In genomic region chr17:79413591-79413990, GRCh38 we compare ENCODE assay signal across 1 cellular context.
TF ChIP-seq lines count a peak whose summit lies in the region.

No MANE protein-coding gene starts in this region.

TF ChIP-seq in SK-N-SH, 30 proteins besides CTCF, POLR2A, EP300 and RAD21 (continued from another document):
- TF ChIP-seq USF1 (IDR thresholded peaks at IDR 0.05; ENCODE audit: borderline replicate concordance, low read depth): no peak
- no peak for TF ChIP-seq NFIC (IDR thresholded peaks at IDR 0.05; ENCODE audit: borderline replicate concordance)
- TF ChIP-seq, protein P1, sequence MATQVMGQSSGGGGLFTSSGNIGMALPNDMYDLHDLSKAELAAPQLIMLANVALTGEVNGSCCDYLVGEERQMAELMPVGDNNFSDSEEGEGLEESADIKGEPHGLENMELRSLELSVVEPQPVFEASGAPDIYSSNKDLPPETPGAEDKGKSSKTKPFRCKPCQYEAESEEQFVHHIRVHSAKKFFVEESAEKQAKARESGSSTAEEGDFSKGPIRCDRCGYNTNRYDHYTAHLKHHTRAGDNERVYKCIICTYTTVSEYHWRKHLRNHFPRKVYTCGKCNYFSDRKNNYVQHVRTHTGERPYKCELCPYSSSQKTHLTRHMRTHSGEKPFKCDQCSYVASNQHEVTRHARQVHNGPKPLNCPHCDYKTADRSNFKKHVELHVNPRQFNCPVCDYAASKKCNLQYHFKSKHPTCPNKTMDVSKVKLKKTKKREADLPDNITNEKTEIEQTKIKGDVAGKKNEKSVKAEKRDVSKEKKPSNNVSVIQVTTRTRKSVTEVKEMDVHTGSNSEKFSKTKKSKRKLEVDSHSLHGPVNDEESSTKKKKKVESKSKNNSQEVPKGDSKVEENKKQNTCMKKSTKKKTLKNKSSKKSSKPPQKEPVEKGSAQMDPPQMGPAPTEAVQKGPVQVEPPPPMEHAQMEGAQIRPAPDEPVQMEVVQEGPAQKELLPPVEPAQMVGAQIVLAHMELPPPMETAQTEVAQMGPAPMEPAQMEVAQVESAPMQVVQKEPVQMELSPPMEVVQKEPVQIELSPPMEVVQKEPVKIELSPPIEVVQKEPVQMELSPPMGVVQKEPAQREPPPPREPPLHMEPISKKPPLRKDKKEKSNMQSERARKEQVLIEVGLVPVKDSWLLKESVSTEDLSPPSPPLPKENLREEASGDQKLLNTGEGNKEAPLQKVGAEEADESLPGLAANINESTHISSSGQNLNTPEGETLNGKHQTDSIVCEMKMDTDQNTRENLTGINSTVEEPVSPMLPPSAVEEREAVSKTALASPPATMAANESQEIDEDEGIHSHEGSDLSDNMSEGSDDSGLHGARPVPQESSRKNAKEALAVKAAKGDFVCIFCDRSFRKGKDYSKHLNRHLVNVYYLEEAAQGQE (IDR thresholded peaks at IDR 0.05; ENCODE audit: low read depth, low read length): no peak
- no peak for TF ChIP-seq RCOR1 (IDR thresholded peaks at IDR 0.05; ENCODE audit: low read length)
TF ChIP-seq in SK-N-SH: peak in this region for 0.
